ENCODE assay signal across 12 cellular contexts in genomic region chr13:75798353-75799245, GRCh38.
DNase-seq lines count a peak whose midpoint lies in the region; ATAC-seq and TF ChIP-seq lines count a peak whose summit lies in the region.
"Had no signal": no experiment of that assay in that cellular context is flagged by ENCODE, and none has a peak within 500 bp of the region (broad histone marks: within the 10 kb centered on the region; RNA-seq: fewer than 3 reads in every experiment).

No MANE protein-coding gene starts in this region.

- H3K36me3 Mint-ChIP-seq in CD8-positive, alpha-beta memory T cell = peaks cover 4 to 23% (median 10%) of the 10 kb centered on the region in 3 donors

- H3K9me3 Mint-ChIP-seq in CD8-positive, alpha-beta memory T cell = no peaks in the 10 kb centered on the region
- H3K9me3 Mint-ChIP-seq: activated CD4-positive, alpha-beta T cell treated with anti-CD3 and anti-CD28 coated beads, Interleukin-2, amount 10 ng/mL, durations not matched to agents 7 days and 5 days had no signal

- H3K27ac Mint-ChIP-seq in CD8-positive, alpha-beta memory T cell = peak overlapping the region in 2 of 8 donors; percentile 16 to 34
- H3K27ac Mint-ChIP-seq: activated CD4-positive, alpha-beta T cell treated with anti-CD3 and anti-CD28 coated beads, Interleukin-2, amount 10 ng/mL, durations not matched to agents 7 days and 5 days had no signal

- no peak overlapping the region for H3K4me3 Mint-ChIP-seq in CD8-positive, alpha-beta memory T cell
- H3K4me3 Mint-ChIP-seq: activated CD4-positive, alpha-beta T cell treated with anti-CD3 and anti-CD28 coated beads, Interleukin-2, amount 10 ng/mL, durations not matched to agents 7 days and 5 days had no signal

- no peaks in the 10 kb centered on the region for H3K27me3 ChIP-seq in upper lobe of left lung
- no peaks in the 10 kb centered on the region for H3K27me3 ChIP-seq in CD8-positive, alpha-beta memory T cell (ENCODE audit: insufficient read depth, low read length, poor library complexity, severe bottlenecking)
- H3K27me3 ChIP-seq: SJCRH30 had no signal

- peaks cover 0 to 15% (median 2%) of the 10 kb centered on the region in 4 donors for H3K36me3 ChIP-seq in upper lobe of left lung
- H3K36me3 ChIP-seq in CD8-positive, alpha-beta memory T cell (ENCODE audit: insufficient read depth, low read length) = no peaks in the 10 kb centered on the region

- peaks cover 4 to 18% (median 14%) of the 10 kb centered on the region in 4 donors for H3K4me1 ChIP-seq in upper lobe of left lung
- peaks cover 14% of the 10 kb centered on the region for H3K4me1 ChIP-seq in CD8-positive, alpha-beta memory T cell (ENCODE audit: insufficient read depth, low read length)
- H3K4me1 ChIP-seq: SJCRH30 had no signal

- CTCF ChIA-PET in RWPE1 (lab: Yijun Ruan, JAX) = interaction anchor here (0.6 to 2.1 kb wide), 4 partner anchors 72 to 364 kb away, joined by 3 to 14 read pairs (median 4); no protein-coding TSS in a partner anchor
- CTCF ChIA-PET in CD8-positive, alpha-beta memory T cell (lab: Charles Lee) = interaction anchor here (1.4 kb wide), 1 partner anchor 103 kb away, joined by 3 read pairs; no protein-coding TSS in a partner anchor

- ATAC-seq in left ventricle myocardium superior (peak; percentile 18), upper lobe of left lung (ENCODE audit: low FRiP score in 2 of 2) (no peak)

- H3K4me3 ChIP-seq in fibroblast of mammary gland (ENCODE audit: control insufficient read depth, low read depth, low read length) (no peak overlapping the region), upper lobe of left lung (no peak overlapping the region)
- no peak overlapping the region for H3K4me3 ChIP-seq in CD8-positive, alpha-beta memory T cell (ENCODE audit: low read length)
- H3K4me3 ChIP-seq: SJCRH30 had no signal

- no peak for TF ChIP-seq CTCF in RWPE1 (conservative IDR thresholded peaks at IDR 0.05; ENCODE audit: low read depth)
- no peak for TF ChIP-seq CTCF in fibroblast of mammary gland (conservative IDR thresholded peaks at IDR 0.05; ENCODE audit: control insufficient read depth, insufficient read depth, low read depth, low read length)
- TF ChIP-seq CTCF in upper lobe of left lung (IDR thresholded peaks at IDR 0.05) = no peak

- H3K9me3 ChIP-seq in upper lobe of left lung = no peaks in the 10 kb centered on the region
- H3K9me3 ChIP-seq in CD8-positive, alpha-beta memory T cell (ENCODE audit: low read length) = no peaks in the 10 kb centered on the region
- H3K9me3 ChIP-seq: SJCRH30 had no signal

- POLR2A ChIA-PET in RWPE1 (lab: Yijun Ruan, JAX; ENCODE audit: low non-redundant PET) = no interaction called here
- POLR2A ChIA-PET in CD8-positive, alpha-beta memory T cell (lab: Charles Lee) = no interaction called here

- DNase-seq in left ventricle myocardium superior (no peak), cardiac septum (ENCODE audit: low spot score) (no peak), RWPE1 (ENCODE audit: low spot score) (peak; percentile 35), fibroblast of mammary gland (ENCODE audit: low read depth) (peak; percentile 79), upper lobe of left lung (no peak), germinal center (ENCODE audit: low spot score) (no peak)
- no peak for DNase-seq in activated CD8-positive, alpha-beta memory T cell treated with anti-CD3 and anti-CD28 coated beads, Interleukin-2, amount 50 U/mL, for 4 hours
- no peak for DNase-seq in CD8-positive, alpha-beta memory T cell
- DNase-seq: activated CD4-positive, alpha-beta T cell treated with anti-CD3 and anti-CD28 coated beads, Interleukin-2, amount 10 ng/mL, durations not matched to agents 7 days and 5 days; NCI-H2171 treated with DMSO at 0.1 percent for 48 hours; SJCRH30 had no signal

- TF ChIP-seq EP300 in upper lobe of left lung (IDR thresholded peaks at IDR 0.05) = no peak

- H3K27me3 Mint-ChIP-seq in CD8-positive, alpha-beta memory T cell = no peaks in the 10 kb centered on the region
- H3K27me3 Mint-ChIP-seq: activated CD4-positive, alpha-beta T cell treated with anti-CD3 and anti-CD28 coated beads, Interleukin-2, amount 10 ng/mL, durations not matched to agents 7 days and 5 days had no signal

- peaks cover 15 to 27% (median 26%) of the 10 kb centered on the region in 3 donors for H3K4me1 Mint-ChIP-seq in CD8-positive, alpha-beta memory T cell

- TF ChIP-seq POLR2A in upper lobe of left lung (IDR thresholded peaks at IDR 0.05) = no peak

- 65 to 83% methylated on average over 7 of the region's 7 CpGs for WGBS in upper lobe of left lung, 2 donors

- no peak overlapping the region for H3K27ac ChIP-seq in RWPE1
- H3K27ac ChIP-seq in upper lobe of left lung = peak overlapping the region in 3 of 4 donors; percentile 11 to 28 (median 16)
- H3K27ac ChIP-seq in CD8-positive, alpha-beta memory T cell (ENCODE audit: low read depth, low read length) = no peak overlapping the region
- H3K27ac ChIP-seq: C4-2B, SJCRH30 had no signal

- intact Hi-C loops in left ventricle myocardium superior (cut with micrococcal nuclease) = loop anchor here (5.0 kb wide), 1 partner anchor 36 kb away; no protein-coding TSS in a partner anchor
- intact Hi-C loops in cardiac septum (cut with DNase I) = no loop called here

Comparison
In these comparisons a context has a peak if more than half of its experiments do, and no peak if none do; other contexts are left out.
1. DNase-seq: peak in RWPE1 (single experiment) and fibroblast of mammary gland (single experiment); none in left ventricle myocardium superior (single experiment), cardiac septum (single experiment), upper lobe of left lung (0 of 2), germinal center (single experiment), activated CD8-positive, alpha-beta memory T cell treated with anti-CD3 and anti-CD28 coated beads, Interleukin-2, amount 50 U/mL, for 4 hours (single experiment) and CD8-positive, alpha-beta memory T cell (0 of 5).
2. H3K27ac ChIP-seq: peak in upper lobe of left lung (3 of 4); none in RWPE1 (single experiment) and CD8-positive, alpha-beta memory T cell (single experiment).